In the genomic region with DNA sequence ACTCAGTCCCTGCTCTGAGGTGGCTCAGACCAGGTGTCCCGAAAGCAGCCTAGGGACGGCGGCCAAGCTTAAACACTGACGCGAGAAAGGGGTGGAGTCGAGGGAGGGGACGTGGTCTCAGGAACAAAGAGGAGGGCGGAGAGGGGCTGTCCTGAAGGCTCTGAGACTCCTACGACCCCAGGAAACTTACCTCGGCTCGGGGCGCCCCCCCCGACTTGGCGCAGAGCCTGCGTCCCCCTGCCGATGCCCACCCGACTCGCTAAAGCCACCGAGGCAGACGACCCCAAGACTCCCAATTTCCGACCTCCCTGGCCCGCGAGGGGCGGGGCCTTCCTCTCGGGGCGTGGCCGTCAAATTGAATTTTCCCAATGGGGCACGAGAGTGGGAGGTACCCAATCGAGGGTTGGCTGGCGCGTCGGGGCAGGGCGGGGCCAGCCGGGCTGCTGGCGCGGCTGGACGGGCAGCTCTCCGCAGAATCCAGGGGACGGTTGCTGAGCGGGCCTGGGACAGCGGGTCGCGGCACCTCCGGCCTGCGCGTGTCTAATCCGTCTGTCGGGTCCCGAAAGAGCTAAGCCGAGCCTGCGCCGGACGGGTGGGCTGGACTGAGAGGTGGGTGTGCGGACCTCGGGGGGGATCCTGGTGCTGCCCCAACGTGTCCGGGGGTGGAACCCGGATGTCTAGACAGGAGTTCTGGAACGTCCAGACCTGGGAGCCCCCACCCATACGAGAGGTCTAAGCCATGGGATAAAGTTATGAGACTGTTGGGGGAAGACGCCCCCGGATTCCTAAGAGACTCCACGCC, we compare ENCODE assay signal across 1 cellular context.
TF ChIP-seq lines count a peak whose summit lies in the region.

A gene (plus strand): TSS at position 471 of the 802 bp plus-strand sequence. CDS start 1,941 bp downstream, outside the sequence.

TF ChIP-seq in K562, 482 proteins besides CTCF, POLR2A, EP300 and RAD21 (continued from another document and continues in another):
- TF ChIP-seq, protein P1, sequence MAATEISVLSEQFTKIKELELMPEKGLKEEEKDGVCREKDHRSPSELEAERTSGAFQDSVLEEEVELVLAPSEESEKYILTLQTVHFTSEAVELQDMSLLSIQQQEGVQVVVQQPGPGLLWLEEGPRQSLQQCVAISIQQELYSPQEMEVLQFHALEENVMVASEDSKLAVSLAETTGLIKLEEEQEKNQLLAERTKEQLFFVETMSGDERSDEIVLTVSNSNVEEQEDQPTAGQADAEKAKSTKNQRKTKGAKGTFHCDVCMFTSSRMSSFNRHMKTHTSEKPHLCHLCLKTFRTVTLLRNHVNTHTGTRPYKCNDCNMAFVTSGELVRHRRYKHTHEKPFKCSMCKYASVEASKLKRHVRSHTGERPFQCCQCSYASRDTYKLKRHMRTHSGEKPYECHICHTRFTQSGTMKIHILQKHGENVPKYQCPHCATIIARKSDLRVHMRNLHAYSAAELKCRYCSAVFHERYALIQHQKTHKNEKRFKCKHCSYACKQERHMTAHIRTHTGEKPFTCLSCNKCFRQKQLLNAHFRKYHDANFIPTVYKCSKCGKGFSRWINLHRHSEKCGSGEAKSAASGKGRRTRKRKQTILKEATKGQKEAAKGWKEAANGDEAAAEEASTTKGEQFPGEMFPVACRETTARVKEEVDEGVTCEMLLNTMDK (IDR thresholded peaks at IDR 0.05; ENCODE audit: borderline replicate concordance, insufficient read depth, low read depth, low read length, poor library complexity, severe bottlenecking), result no peak
- TF ChIP-seq ADNP (tag; IDR thresholded peaks at IDR 0.05), result no peak
- no peak for TF ChIP-seq MAFK (IDR thresholded peaks at IDR 0.05; ENCODE audit: low read length)
- no peak for TF ChIP-seq ZNF696 (CRISPR knock-in tag; conservative IDR thresholded peaks at IDR 0.05)
- TF ChIP-seq HIVEP1 (CRISPR knock-in tag; IDR thresholded peaks at IDR 0.05), result no peak
- no peak for TF ChIP-seq SLC30A9 (CRISPR knock-in tag; IDR thresholded peaks at IDR 0.05)
- peak; percentile 34 for TF ChIP-seq HMGN3 (IDR thresholded peaks at IDR 0.05; ENCODE audit: borderline replicate concordance, extremely low read depth, insufficient read length, low read depth, low read length)
- TF ChIP-seq, protein P2, sequence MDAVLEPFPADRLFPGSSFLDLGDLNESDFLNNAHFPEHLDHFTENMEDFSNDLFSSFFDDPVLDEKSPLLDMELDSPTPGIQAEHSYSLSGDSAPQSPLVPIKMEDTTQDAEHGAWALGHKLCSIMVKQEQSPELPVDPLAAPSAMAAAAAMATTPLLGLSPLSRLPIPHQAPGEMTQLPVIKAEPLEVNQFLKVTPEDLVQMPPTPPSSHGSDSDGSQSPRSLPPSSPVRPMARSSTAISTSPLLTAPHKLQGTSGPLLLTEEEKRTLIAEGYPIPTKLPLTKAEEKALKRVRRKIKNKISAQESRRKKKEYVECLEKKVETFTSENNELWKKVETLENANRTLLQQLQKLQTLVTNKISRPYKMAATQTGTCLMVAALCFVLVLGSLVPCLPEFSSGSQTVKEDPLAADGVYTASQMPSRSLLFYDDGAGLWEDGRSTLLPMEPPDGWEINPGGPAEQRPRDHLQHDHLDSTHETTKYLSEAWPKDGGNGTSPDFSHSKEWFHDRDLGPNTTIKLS (IDR thresholded peaks at IDR 0.05; ENCODE audit: borderline replicate concordance, low read depth), result no peak
- no peak for TF ChIP-seq ZNF431 (CRISPR knock-in tag; IDR thresholded peaks at IDR 0.05)
- TF ChIP-seq, protein P3, sequence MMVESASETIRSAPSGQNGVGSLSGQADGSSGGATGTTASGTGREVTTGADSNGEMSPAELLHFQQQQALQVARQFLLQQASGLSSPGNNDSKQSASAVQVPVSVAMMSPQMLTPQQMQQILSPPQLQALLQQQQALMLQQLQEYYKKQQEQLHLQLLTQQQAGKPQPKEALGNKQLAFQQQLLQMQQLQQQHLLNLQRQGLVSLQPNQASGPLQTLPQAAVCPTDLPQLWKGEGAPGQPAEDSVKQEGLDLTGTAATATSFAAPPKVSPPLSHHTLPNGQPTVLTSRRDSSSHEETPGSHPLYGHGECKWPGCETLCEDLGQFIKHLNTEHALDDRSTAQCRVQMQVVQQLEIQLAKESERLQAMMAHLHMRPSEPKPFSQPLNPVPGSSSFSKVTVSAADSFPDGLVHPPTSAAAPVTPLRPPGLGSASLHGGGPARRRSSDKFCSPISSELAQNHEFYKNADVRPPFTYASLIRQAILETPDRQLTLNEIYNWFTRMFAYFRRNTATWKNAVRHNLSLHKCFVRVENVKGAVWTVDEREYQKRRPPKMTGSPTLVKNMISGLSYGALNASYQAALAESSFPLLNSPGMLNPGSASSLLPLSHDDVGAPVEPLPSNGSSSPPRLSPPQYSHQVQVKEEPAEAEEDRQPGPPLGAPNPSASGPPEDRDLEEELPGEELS (CRISPR knock-in tag; IDR thresholded peaks at IDR 0.05; ENCODE audit: borderline replicate concordance), result no peak
- TF ChIP-seq, protein P4, sequence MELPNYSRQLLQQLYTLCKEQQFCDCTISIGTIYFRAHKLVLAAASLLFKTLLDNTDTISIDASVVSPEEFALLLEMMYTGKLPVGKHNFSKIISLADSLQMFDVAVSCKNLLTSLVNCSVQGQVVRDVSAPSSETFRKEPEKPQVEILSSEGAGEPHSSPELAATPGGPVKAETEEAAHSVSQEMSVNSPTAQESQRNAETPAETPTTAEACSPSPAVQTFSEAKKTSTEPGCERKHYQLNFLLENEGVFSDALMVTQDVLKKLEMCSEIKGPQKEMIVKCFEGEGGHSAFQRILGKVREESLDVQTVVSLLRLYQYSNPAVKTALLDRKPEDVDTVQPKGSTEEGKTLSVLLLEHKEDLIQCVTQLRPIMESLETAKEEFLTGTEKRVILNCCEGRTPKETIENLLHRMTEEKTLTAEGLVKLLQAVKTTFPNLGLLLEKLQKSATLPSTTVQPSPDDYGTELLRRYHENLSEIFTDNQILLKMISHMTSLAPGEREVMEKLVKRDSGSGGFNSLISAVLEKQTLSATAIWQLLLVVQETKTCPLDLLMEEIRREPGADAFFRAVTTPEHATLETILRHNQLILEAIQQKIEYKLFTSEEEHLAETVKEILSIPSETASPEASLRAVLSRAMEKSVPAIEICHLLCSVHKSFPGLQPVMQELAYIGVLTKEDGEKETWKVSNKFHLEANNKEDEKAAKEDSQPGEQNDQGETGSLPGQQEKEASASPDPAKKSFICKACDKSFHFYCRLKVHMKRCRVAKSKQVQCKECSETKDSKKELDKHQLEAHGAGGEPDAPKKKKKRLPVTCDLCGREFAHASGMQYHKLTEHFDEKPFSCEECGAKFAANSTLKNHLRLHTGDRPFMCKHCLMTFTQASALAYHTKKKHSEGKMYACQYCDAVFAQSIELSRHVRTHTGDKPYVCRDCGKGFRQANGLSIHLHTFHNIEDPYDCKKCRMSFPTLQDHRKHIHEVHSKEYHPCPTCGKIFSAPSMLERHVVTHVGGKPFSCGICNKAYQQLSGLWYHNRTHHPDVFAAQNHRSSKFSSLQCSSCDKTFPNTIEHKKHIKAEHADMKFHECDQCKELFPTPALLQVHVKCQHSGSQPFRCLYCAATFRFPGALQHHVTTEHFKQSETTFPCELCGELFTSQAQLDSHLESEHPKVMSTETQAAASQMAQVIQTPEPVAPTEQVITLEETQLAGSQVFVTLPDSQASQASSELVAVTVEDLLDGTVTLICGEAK (IDR thresholded peaks at IDR 0.05), result no peak
- TF ChIP-seq, protein P4 (CRISPR knock-in tag; IDR thresholded peaks at IDR 0.05), result no peak
- TF ChIP-seq ZNF143 (CRISPR knock-in tag; IDR thresholded peaks at IDR 0.05), result no peak
- TF ChIP-seq ZNF12 (CRISPR knock-in tag; IDR thresholded peaks at IDR 0.05), result no peak
- no peak for TF ChIP-seq NCOA6 (IDR thresholded peaks at IDR 0.05)
- TF ChIP-seq, protein P5, sequence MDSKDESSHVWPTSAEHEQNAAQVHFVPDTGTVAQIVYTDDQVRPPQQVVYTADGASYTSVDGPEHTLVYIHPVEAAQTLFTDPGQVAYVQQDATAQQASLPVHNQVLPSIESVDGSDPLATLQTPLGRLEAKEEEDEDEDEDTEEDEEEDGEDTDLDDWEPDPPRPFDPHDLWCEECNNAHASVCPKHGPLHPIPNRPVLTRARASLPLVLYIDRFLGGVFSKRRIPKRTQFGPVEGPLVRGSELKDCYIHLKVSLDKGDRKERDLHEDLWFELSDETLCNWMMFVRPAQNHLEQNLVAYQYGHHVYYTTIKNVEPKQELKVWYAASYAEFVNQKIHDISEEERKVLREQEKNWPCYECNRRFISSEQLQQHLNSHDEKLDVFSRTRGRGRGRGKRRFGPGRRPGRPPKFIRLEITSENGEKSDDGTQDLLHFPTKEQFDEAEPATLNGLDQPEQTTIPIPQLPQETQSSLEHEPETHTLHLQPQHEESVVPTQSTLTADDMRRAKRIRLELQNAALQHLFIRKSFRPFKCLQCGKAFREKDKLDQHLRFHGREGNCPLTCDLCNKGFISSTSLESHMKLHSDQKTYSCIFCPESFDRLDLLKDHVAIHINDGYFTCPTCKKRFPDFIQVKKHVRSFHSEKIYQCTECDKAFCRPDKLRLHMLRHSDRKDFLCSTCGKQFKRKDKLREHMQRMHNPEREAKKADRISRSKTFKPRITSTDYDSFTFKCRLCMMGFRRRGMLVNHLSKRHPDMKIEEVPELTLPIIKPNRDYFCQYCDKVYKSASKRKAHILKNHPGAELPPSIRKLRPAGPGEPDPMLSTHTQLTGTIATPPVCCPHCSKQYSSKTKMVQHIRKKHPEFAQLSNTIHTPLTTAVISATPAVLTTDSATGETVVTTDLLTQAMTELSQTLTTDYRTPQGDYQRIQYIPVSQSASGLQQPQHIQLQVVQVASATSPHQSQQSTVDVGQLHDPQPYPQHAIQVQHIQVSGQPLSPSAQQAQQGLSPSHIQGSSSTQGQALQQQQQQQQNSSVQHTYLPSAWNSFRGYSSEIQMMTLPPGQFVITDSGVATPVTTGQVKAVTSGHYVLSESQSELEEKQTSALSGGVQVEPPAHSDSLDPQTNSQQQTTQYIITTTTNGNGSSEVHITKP (IDR thresholded peaks at IDR 0.05; ENCODE audit: partially characterized antibody), result peak; percentile 57
- TF ChIP-seq, protein P6, sequence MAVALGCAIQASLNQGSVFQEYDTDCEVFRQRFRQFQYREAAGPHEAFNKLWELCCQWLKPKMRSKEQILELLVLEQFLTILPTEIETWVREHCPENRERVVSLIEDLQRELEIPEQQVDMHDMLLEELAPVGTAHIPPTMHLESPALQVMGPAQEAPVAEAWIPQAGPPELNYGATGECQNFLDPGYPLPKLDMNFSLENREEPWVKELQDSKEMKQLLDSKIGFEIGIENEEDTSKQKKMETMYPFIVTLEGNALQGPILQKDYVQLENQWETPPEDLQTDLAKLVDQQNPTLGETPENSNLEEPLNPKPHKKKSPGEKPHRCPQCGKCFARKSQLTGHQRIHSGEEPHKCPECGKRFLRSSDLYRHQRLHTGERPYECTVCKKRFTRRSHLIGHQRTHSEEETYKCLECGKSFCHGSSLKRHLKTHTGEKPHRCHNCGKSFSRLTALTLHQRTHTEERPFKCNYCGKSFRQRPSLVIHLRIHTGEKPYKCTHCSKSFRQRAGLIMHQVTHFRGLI (CRISPR knock-in tag; IDR thresholded peaks at IDR 0.05), result no peak
- TF ChIP-seq, protein P7, sequence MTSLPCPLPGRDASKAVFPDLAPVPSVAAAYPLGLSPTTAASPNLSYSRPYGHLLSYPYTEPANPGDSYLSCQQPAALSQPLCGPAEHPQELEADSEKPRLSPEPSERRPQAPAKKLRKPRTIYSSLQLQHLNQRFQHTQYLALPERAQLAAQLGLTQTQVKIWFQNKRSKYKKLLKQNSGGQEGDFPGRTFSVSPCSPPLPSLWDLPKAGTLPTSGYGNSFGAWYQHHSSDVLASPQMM (CRISPR knock-in tag; IDR thresholded peaks at IDR 0.05), result no peak
- no peak for TF ChIP-seq GATAD2B (IDR thresholded peaks at IDR 0.05; ENCODE audit: borderline replicate concordance)
- no peak for TF ChIP-seq U2AF1 (optimal IDR thresholded peaks at IDR 0.05; ENCODE audit: low read depth, low read length)
- TF ChIP-seq XRCC4 (IDR thresholded peaks at IDR 0.05; ENCODE audit: extremely low read depth, insufficient read depth, insufficient read length), result no peak
- TF ChIP-seq GABPA (tag; conservative IDR thresholded peaks at IDR 0.05; ENCODE audit: low read depth), result no peak
- no peak for TF ChIP-seq ELF1 (tag; IDR thresholded peaks at IDR 0.05)
- TF ChIP-seq FOS (IDR thresholded peaks at IDR 0.05; ENCODE audit: extremely low read depth, insufficient read length), result no peak
- no peak for TF ChIP-seq RFX7 (CRISPR knock-in tag; IDR thresholded peaks at IDR 0.05)
- peak; percentile 72 for TF ChIP-seq SUPT5H (IDR thresholded peaks at IDR 0.05)
- no peak for TF ChIP-seq NCOA4 (IDR thresholded peaks at IDR 0.05; ENCODE audit: partially characterized antibody)
- no peak for TF ChIP-seq ZNF445 (CRISPR knock-in tag; IDR thresholded peaks at IDR 0.05; ENCODE audit: low read depth)
- TF ChIP-seq NRF1 (conservative IDR thresholded peaks at IDR 0.05 in 1 of 2, IDR thresholded peaks at IDR 0.05 in 1 of 2), result peak; percentile 69 to 74
- TF ChIP-seq, protein P8, sequence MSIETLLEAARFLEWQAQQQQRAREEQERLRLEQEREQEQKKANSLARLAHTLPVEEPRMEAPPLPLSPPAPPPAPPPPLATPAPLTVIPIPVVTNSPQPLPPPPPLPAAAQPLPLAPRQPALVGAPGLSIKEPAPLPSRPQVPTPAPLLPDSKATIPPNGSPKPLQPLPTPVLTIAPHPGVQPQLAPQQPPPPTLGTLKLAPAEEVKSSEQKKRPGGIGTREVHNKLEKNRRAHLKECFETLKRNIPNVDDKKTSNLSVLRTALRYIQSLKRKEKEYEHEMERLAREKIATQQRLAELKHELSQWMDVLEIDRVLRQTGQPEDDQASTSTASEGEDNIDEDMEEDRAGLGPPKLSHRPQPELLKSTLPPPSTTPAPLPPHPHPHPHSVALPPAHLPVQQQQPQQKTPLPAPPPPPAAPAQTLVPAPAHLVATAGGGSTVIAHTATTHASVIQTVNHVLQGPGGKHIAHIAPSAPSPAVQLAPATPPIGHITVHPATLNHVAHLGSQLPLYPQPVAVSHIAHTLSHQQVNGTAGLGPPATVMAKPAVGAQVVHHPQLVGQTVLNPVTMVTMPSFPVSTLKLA (conservative IDR thresholded peaks at IDR 0.05), result peak in 1 of 2 experiments; percentile 67; a peak in 2 of 4 replicates
- TF ChIP-seq SMC3 (conservative IDR thresholded peaks at IDR 0.05; ENCODE audit: insufficient read depth, low read depth, low read length), result no peak
